32 cellular contexts compared by ENCODE assay signal in the genomic region with DNA sequence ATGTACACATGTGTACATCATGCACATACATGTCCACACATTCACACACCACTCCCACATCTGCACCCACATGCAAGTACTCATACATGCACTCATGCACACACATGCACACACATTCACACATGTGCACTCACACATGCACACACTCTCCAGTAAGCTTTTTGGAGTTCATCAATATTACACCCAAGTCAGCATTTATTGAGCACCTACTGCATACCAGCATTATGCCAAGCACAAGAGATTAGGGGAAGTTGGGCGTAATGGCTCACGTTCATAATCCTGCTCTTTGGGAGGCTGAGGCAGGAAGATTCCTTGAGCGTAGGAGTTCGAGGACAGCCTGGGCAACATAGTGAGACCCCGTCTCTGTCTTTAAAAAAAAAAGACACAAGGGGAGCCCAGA.
"Had no signal": no experiment of that assay in that cellular context is flagged by ENCODE, and none has a peak within 500 bp of the region (broad histone marks: within the 10 kb centered on the region; RNA-seq: fewer than 3 reads in every experiment).

No MANE protein-coding gene starts in this region.

- H3K36me3 ChIP-seq: cardiac muscle cell, colonic mucosa, heart left ventricle, WERI-Rb-1 had no signal

- H3K27me3 ChIP-seq: body of pancreas, cardiac muscle cell, colonic mucosa, dorsolateral prefrontal cortex, heart left ventricle had no signal

- H3K9me3 ChIP-seq: body of pancreas, colonic mucosa, heart left ventricle had no signal

- H3K27ac ChIP-seq: body of pancreas, cardiac muscle cell, colonic mucosa, dorsolateral prefrontal cortex, heart left ventricle, WERI-Rb-1 had no signal

- H3K4me3 ChIP-seq: body of pancreas, cardiac muscle cell, colonic mucosa, dorsolateral prefrontal cortex, heart left ventricle had no signal

- H3K4me1 ChIP-seq: body of pancreas, colonic mucosa had no signal

- DNase-seq: activated B cell treated with CpG ODN at 0.5 μM for 24 hours; activated CD4-positive, alpha-beta T cell treated with anti-CD3 and anti-CD28 coated beads for 48 hours; activated CD4-positive, alpha-beta T cell treated with anti-CD3 and anti-CD28 coated beads, Interleukin-2, amount 50 U/mL, for 1 hour; activated CD4-positive, alpha-beta T cell treated with anti-CD3 and anti-CD28 coated beads, Interleukin-2, amount 50 U/mL, for 48 hours; activated CD8-positive, alpha-beta memory T cell treated with anti-CD3 and anti-CD28 coated beads for 24 hours; activated CD8-positive, alpha-beta T cell treated with anti-CD3 and anti-CD28 coated beads for 36 hours; activated effector memory CD4-positive, alpha-beta T cell treated with Interleukin-2 at 50 U/mL for 16 hours; activated gamma-delta T cell treated with Interleukin-2 at 50 U/mL for 16 hours; activated naive CD4-positive, alpha-beta T cell treated with anti-CD3 and anti-CD28 coated beads, Interleukin-2, amount 50 U/mL, for 16 hours; activated naive CD4-positive, alpha-beta T cell treated with Interleukin-2 at 50 U/mL for 16 hours; activated T-cell treated with anti-CD3 and anti-CD28 coated beads, Interleukin-2, amount 50 U/mL, for 4 hours; amniotic stem cell; aorta; body of pancreas; central memory CD4-positive, alpha-beta T cell; cerebellar nuclear complex; colonic mucosa; dorsolateral prefrontal cortex; effector memory CD4-positive, alpha-beta T cell; endodermal cell; foreskin fibroblast; glutamatergic neuron; heart left ventricle; T-helper 1 cell; T-helper 17 cell; T1000; WERI-Rb-1 had no signal

- FAIRE-seq: frontal cortex had no signal

- ATAC-seq: activated CD4-positive, CD25-positive, alpha-beta regulatory T cell treated with anti-CD3 and anti-CD28 coated beads, Interleukin-2, amount 50 U/mL, for 24 hours; activated CD8-positive, alpha-beta T cell treated with anti-CD3 and anti-CD28 coated beads for 36 hours; activated T-cell treated with anti-CD3 and anti-CD28 coated beads, Interleukin-2, amount 50 U/mL, for 4 hours; activated T-helper 17 cell treated with anti-CD3 and anti-CD28 coated beads, Interleukin-2, amount 50 U/mL, for 72 hours; body of pancreas; esophagus mucosa; heart left ventricle; T-helper 17 cell had no signal
